8 cellular contexts compared by ENCODE assay signal in genomic region chr12:119667577-119668314, GRCh38. TPM values are rescaled to one million over a fixed set of nuclear protein-coding genes. Genes with fewer than 3 reads are reported as not detected.
DNase-seq lines count a peak whose midpoint lies in the region; ATAC-seq and TF ChIP-seq lines count a peak whose summit lies in the region.

Gene PRKAB1 (plus strand): TSS chr12:119668133. CDS start chr12:119668245, 112 bp downstream.

- peaks cover 22% of the 10 kb centered on the region for H3K4me1 ChIP-seq in PC-3 (ENCODE audit: insufficient read depth, low read length)
- peaks cover 32% of the 10 kb centered on the region for H3K4me1 ChIP-seq in mucosa of stomach (ENCODE audit: control insufficient read depth, insufficient read depth, low read length)

- DNase-seq in DMS79 (lab: John Stamatoyannopoulos, UW): peak; percentile 95
- DNase-seq in Jurkat, Clone E6-1 (ENCODE audit: low read depth, low spot score): peak; percentile 98
- DNase-seq in PC-3: peak; percentile 99
- peak; percentile 93 for DNase-seq in activated T-cell treated with anti-CD3 and anti-CD28 coated beads, Interleukin-2, amount 50 U/mL, for 1 hour
- DNase-seq in erythroblast (lab: John Stamatoyannopoulos, UW): peak; percentile 100
- DNase-seq in stimulated activated CD8-positive, alpha-beta memory T cell treated with anti-CD3 and anti-CD28 coated beads, Interleukin-7, amount 100 ng/mL, for 1 hour (ENCODE audit: low read depth in 2 of 2): peak; percentile 89 to 90

- H3K27me3 ChIP-seq in PC-3 (ENCODE audit: low read length): no peaks in the 10 kb centered on the region
- no peaks in the 10 kb centered on the region for H3K27me3 ChIP-seq in mucosa of stomach (ENCODE audit: control insufficient read depth, insufficient read depth, low read length)

- no peaks in the 10 kb centered on the region for H3K9me3 ChIP-seq in PC-3 (ENCODE audit: low read length)
- no peaks in the 10 kb centered on the region for H3K9me3 ChIP-seq in mucosa of stomach (ENCODE audit: control insufficient read depth, low read length)

- H3K36me3 ChIP-seq in PC-3 (ENCODE audit: low read depth, low read length): peaks cover 14% of the 10 kb centered on the region; the same call in 1 of the 2 replicates
- no peaks in the 10 kb centered on the region for H3K36me3 ChIP-seq in mucosa of stomach (ENCODE audit: control insufficient read depth, insufficient read depth, low read length)

- H3K79me2 ChIP-seq in PC-3 (ENCODE audit: low read length): peaks cover 39% of the 10 kb centered on the region

- H3K4me2 ChIP-seq in PC-3 (ENCODE audit: low read length): peak within 1 kb of the TSS; percentile 84

- peak within 1 kb of the TSS; percentile 96 for H3K9ac ChIP-seq in PC-3 (ENCODE audit: low read length)
- H3K9ac ChIP-seq in mucosa of stomach (ENCODE audit: low read length): peak within 1 kb of the TSS; percentile 99

- H3K4me3 ChIP-seq in Jurkat, Clone E6-1 (ENCODE audit: low read length): peak within 1 kb of the TSS; percentile 99
- H3K4me3 ChIP-seq in PC-3 (ENCODE audit: low read length): peak within 1 kb of the TSS; percentile 92
- peak within 1 kb of the TSS; percentile 87 for H3K4me3 ChIP-seq in mucosa of stomach (ENCODE audit: low read length)

- peak within 1 kb of the TSS; percentile 82 for H3K27ac ChIP-seq in PC-3 (ENCODE audit: low read length)

- TF ChIP-seq POLR2A in erythroblast (IDR thresholded peaks at IDR 0.05; ENCODE audit: low read length): peak; percentile 97

- no peaks in the 10 kb centered on the region for H3F3A ChIP-seq in PC-3 (ENCODE audit: low read length, unreplicated experiment)

- H3K9me2 ChIP-seq in PC-3 (replicated peaks; ENCODE audit: low read length): no peaks in the 10 kb centered on the region

- H2AFZ ChIP-seq in PC-3 (ENCODE audit: low read length): peak within 1 kb of the TSS; percentile 84

- CTCF ChIA-PET in PC-3 (lab: Charles Lee): interaction anchor here (0.5 to 1.4 kb wide), 10 partner anchors 10 to 223 kb away, joined by 3 to 11 read pairs (median 5); no protein-coding TSS in a partner anchor

- ATAC-seq in GM21619 (IDR thresholded peaks at IDR 0.05; ENCODE audit: unreplicated experiment) (peak; percentile 94), PC-3 (peak; percentile 95)

- TSS peak; percentile 77 for BruUV-seq in PC-3 (replicated peaks; lab: Mats Ljungman, UMichigan)

- no peaks in the 10 kb centered on the region for H4K20me1 ChIP-seq in PC-3 (ENCODE audit: low read length)

- TF ChIP-seq CTCF in PC-3 (conservative IDR thresholded peaks at IDR 0.05; ENCODE audit: low read depth, low read length): peak; percentile 97

- intact Hi-C loops in PC-3 (cut with micrococcal nuclease): loop anchor here (1.0 kb wide), 1 partner anchor 8 kb away; no protein-coding TSS in a partner anchor

- POLR2A ChIA-PET in PC-3 (lab: Charles Lee; ENCODE audit: unreplicated experiment): interaction anchor here (0.5 to 0.6 kb wide), 2 partner anchors 105 to 707 kb away, joined by 3 to 4 read pairs; no protein-coding TSS in a partner anchor

RNA-seq across cellular contexts. Expression of gene PRKAB1, which starts in this region (rescaled TPM):
- 47.5 TPM for polyA plus RNA-seq in Jurkat, Clone E6-1 (2012; ENCODE audit: insufficient read depth, insufficient read length)
- total RNA-seq in PC-3 (2014; rRNA removed): 16.0 and 16.2 TPM in 2 replicates

Comparison
In these comparisons a context has a peak if more than half of its experiments do, and no peak if none do; other contexts are left out.
1. Peak in every context shown above with its lines: DNase-seq, ATAC-seq, H3K4me3 ChIP-seq and H3K27ac ChIP-seq.